In genomic region chr13:30569901-30570576, GRCh38 we compare ENCODE assay signal across 8 cellular contexts. TPM values are rescaled to one million over a fixed set of nuclear protein-coding genes. Genes with fewer than 3 reads are reported as not detected.
DNase-seq lines count a peak whose midpoint lies in the region; ATAC-seq and TF ChIP-seq lines count a peak whose summit lies in the region.

No MANE protein-coding gene starts in this region.

- H3K9me3 Mint-ChIP-seq in endodermal cell (no peaks in the 10 kb centered on the region), neural crest cell (no peaks in the 10 kb centered on the region)
- H3K9me3 Mint-ChIP-seq in naive thymus-derived CD8-positive, alpha-beta T cell: no peaks in the 10 kb centered on the region

- H3K27me3 Mint-ChIP-seq in endodermal cell (ENCODE audit: insufficient read depth) (no peaks in the 10 kb centered on the region), neural crest cell (ENCODE audit: low read depth) (no peaks in the 10 kb centered on the region)
- H3K27me3 Mint-ChIP-seq in naive thymus-derived CD8-positive, alpha-beta T cell: no peaks in the 10 kb centered on the region

- no peak for ATAC-seq in HG02973 (IDR thresholded peaks at IDR 0.05; ENCODE audit: unreplicated experiment)
- ATAC-seq in naive thymus-derived CD8-positive, alpha-beta T cell: no peak

- H3K4me3 ChIP-seq in BE2C (ENCODE audit: low read depth, low read length): no peak overlapping the region
- no peak overlapping the region for H3K4me3 ChIP-seq in endodermal cell (ENCODE audit: low read length)

- no peak overlapping the region for H3K27ac Mint-ChIP-seq in endodermal cell
- H3K27ac Mint-ChIP-seq in neural crest cell (ENCODE audit: unreplicated experiment): peak overlapping the region; percentile 7
- H3K27ac Mint-ChIP-seq in naive thymus-derived CD8-positive, alpha-beta T cell: no peak overlapping the region

- no peaks in the 10 kb centered on the region for H3K36me3 Mint-ChIP-seq in endodermal cell (ENCODE audit: low read depth)
- H3K36me3 Mint-ChIP-seq in neural crest cell (ENCODE audit: low read depth): no peaks in the 10 kb centered on the region
- no peaks in the 10 kb centered on the region for H3K36me3 Mint-ChIP-seq in naive thymus-derived CD8-positive, alpha-beta T cell

- H3K4me1 Mint-ChIP-seq in endodermal cell: no peaks in the 10 kb centered on the region
- peaks cover 10% of the 10 kb centered on the region for H3K4me1 Mint-ChIP-seq in neural crest cell
- peaks cover 0 to 21% (median 11%) of the 10 kb centered on the region in 4 donors for H3K4me1 Mint-ChIP-seq in naive thymus-derived CD8-positive, alpha-beta T cell

- TF ChIP-seq CTCF in BE2C (IDR thresholded peaks at IDR 0.05; ENCODE audit: low read depth, low read length): no peak
- TF ChIP-seq CTCF in endodermal cell (conservative IDR thresholded peaks at IDR 0.05): no peak
- no peak for TF ChIP-seq CTCF in neural crest cell (conservative IDR thresholded peaks at IDR 0.05)

- no peaks in the 10 kb centered on the region for H3K4me1 ChIP-seq in BE2C
- H3K4me1 ChIP-seq in endodermal cell (ENCODE audit: control insufficient read depth, insufficient read depth, low read length): no peaks in the 10 kb centered on the region

- no peaks in the 10 kb centered on the region for H3K36me3 ChIP-seq in BE2C
- no peaks in the 10 kb centered on the region for H3K36me3 ChIP-seq in endodermal cell (ENCODE audit: control insufficient read depth, insufficient read depth, low read length)

- WGBS in endodermal cell (ENCODE audit: insufficient coverage in 1 of 2, insufficient read length in 1 of 2), 2 experiments: 67 to 77% methylated on average over 6 to 7 of the region's 8 CpGs

- DNase-seq in BE2C (peak; percentile 9), NOMO-1 (lab: John Stamatoyannopoulos, UW; ENCODE audit: unreplicated experiment in 2 of 2) (peak; percentile 29 to 60), endodermal cell (peak; percentile 66), neural crest cell (ENCODE audit: low read depth, low spot score) (no peak)
- no peak for DNase-seq in activated CD8-positive, alpha-beta memory T cell treated with anti-CD3 and anti-CD28 coated beads, Interleukin-2, amount 50 U/mL, for 48 hours
- DNase-seq in stimulated activated CD4-positive, alpha-beta T cell treated with anti-CD3 and anti-CD28 coated beads, Interleukin-2, amount 100 ng/mL, for 48 hours: no peak
- DNase-seq in naive thymus-derived CD8-positive, alpha-beta T cell: no peak

- no peak overlapping the region for H3K9ac ChIP-seq in endodermal cell (ENCODE audit: extremely low read depth, low read length, poor library complexity, severe bottlenecking)

- POLR2A ChIA-PET in naive thymus-derived CD8-positive, alpha-beta T cell (lab: Charles Lee): no interaction called here

- H3K4me3 Mint-ChIP-seq in endodermal cell: no peak overlapping the region
- no peak overlapping the region for H3K4me3 Mint-ChIP-seq in neural crest cell
- H3K4me3 Mint-ChIP-seq in naive thymus-derived CD8-positive, alpha-beta T cell: no peak overlapping the region

- H3K9me3 ChIP-seq in BE2C (no peaks in the 10 kb centered on the region), endodermal cell (ENCODE audit: control insufficient read depth, low read length) (no peaks in the 10 kb centered on the region)

- no peaks in the 10 kb centered on the region for H3K27me3 ChIP-seq in BE2C
- H3K27me3 ChIP-seq in endodermal cell (ENCODE audit: control insufficient read depth, insufficient read depth, low read length, poor library complexity, severe bottlenecking): no peaks in the 10 kb centered on the region

- H3K27ac ChIP-seq in endodermal cell (ENCODE audit: low read depth, low read length): no peak overlapping the region

RNA-seq across cellular contexts. Expression of gene USPL1, which starts 47.7 kb away (rescaled TPM):
- polyA plus RNA-seq in BE2C (2012; ENCODE audit: insufficient read depth, insufficient read length, low read depth): 65.9 TPM
- total RNA-seq in endodermal cell (10 to 100 TPM; 17.9 to 19.3 TPM), neural crest cell (24.9 and 26.8 TPM in 2 replicates)
- 22.4 TPM for polyA plus RNA-seq in endodermal cell (2013, experiment 1 of 2)
- polyA plus RNA-seq in endodermal cell (2013, experiment 2 of 2): 21.4 TPM
- 10 to 100 TPM; 29.2 to 31.1 TPM for total RNA-seq in naive thymus-derived CD8-positive, alpha-beta T cell
- polyA plus RNA-seq in naive thymus-derived CD8-positive, alpha-beta T cell: 10 to 100 TPM; 13.4 to 17.6 (median 14.2) TPM

Comparison
In these comparisons a context has a peak if more than half of its experiments do, and no peak if none do; other contexts are left out.
1. DNase-seq: peak in BE2C (single experiment), NOMO-1 (2 of 2) and endodermal cell (single experiment); none in neural crest cell (single experiment), activated CD8-positive, alpha-beta memory T cell treated with anti-CD3 and anti-CD28 coated beads, Interleukin-2, amount 50 U/mL, for 48 hours (single experiment), stimulated activated CD4-positive, alpha-beta T cell treated with anti-CD3 and anti-CD28 coated beads, Interleukin-2, amount 100 ng/mL, for 48 hours (0 of 2) and naive thymus-derived CD8-positive, alpha-beta T cell (0 of 10).